In the genomic region with DNA sequence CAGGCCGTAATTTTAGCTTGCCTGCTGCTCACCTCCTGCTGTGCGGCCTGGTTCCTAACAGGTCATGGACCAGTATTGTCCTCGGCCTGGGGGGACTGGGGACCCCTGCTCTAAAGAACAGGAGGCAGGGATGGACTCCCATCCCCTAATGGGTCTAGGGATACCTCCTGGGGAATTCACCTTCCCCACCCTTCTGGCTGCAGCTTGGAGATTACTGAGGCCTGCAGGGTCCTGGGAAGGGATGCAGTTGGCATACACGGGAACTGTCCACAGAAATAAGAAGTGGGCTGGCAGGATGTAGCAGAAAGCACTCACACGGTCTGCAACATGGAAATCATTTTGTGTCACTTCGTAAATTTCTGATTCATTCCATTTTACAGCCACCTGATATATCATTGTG, we compare ENCODE assay signal across 14 cellular contexts.
A peak's percentile ranks its signal among the peaks of the same experiment; 100 is the strongest.
DNase-seq lines count a peak whose midpoint lies in the region; ATAC-seq and TF ChIP-seq lines count a peak whose summit lies in the region.
"Had no signal": no experiment of that assay in that cellular context is flagged by ENCODE, and none has a peak within 500 bp of the region (broad histone marks: within the 10 kb centered on the region; RNA-seq: fewer than 3 reads in every experiment).

No MANE protein-coding gene starts in this region.

- TF ChIP-seq CTCF in HEK293 (tag by site-specific recombination; IDR thresholded peaks at IDR 0.05): no peak
- TF ChIP-seq CTCF in sigmoid colon (IDR thresholded peaks at IDR 0.05): no peak

- H3K4me3 ChIP-seq in HEK293 (ENCODE audit: low read depth, low read length) (no peak overlapping the region), mesenchymal stem cell (ENCODE audit: insufficient read depth in 1 of 2, low read depth in 1 of 2, low read length in 2 of 2) (no peak overlapping the region), sigmoid colon (no peak overlapping the region)
- H3K4me3 ChIP-seq: HAP-1 had no signal

- H2BK12ac ChIP-seq in mesenchymal stem cell (ENCODE audit: low read length in 2 of 2): no peak overlapping the region

- no peak overlapping the region for H3K4me2 ChIP-seq in mesenchymal stem cell (ENCODE audit: low read length, poor library complexity, severe bottlenecking)

- TF ChIP-seq POLR2A in sigmoid colon (IDR thresholded peaks at IDR 0.05): no peak

- no peak overlapping the region for H3K23ac ChIP-seq in mesenchymal stem cell (ENCODE audit: low read length in 2 of 2)

- no peak for TF ChIP-seq EP300 in sigmoid colon (IDR thresholded peaks at IDR 0.05)

- no peak overlapping the region for H3K4ac ChIP-seq in mesenchymal stem cell (ENCODE audit: low read depth in 1 of 2, low read length in 2 of 2)

- H4K8ac ChIP-seq in mesenchymal stem cell (ENCODE audit: low read length): no peak overlapping the region

- no peaks in the 10 kb centered on the region for H3K36me3 ChIP-seq in HEK293 (ENCODE audit: control insufficient read depth in 2 of 2, insufficient read depth in 1 of 2, low read length in 2 of 2)
- H3K36me3 ChIP-seq in mesenchymal stem cell (ENCODE audit: control insufficient read depth in 1 of 2, insufficient read depth in 2 of 2, low read depth in 1 of 2, low read length in 2 of 2): no peaks in the 10 kb centered on the region
- no peaks in the 10 kb centered on the region for H3K36me3 ChIP-seq in sigmoid colon
- H3K36me3 ChIP-seq: HAP-1 had no signal

- WGBS in mesenchymal stem cell: 81% methylated on average over 5 of the region's 6 CpGs
- 80 to 89% methylated on average over 6 of the region's 6 CpGs for WGBS in sigmoid colon, 2 donors

- H3K14ac ChIP-seq in mesenchymal stem cell (ENCODE audit: low read length in 2 of 2): peak overlapping the region in 1 of 2 experiments; percentile 44

- no peak for ATAC-seq in GM19463 (IDR thresholded peaks at IDR 0.05; ENCODE audit: unreplicated experiment)

- no peaks in the 10 kb centered on the region for H3K79me1 ChIP-seq in mesenchymal stem cell (replicated peaks; ENCODE audit: low read length, poor library complexity, severe bottlenecking)

- POLR2A ChIA-PET in HEK293 (lab: Yijun Ruan, JAX): no interaction called here

- H2BK5ac ChIP-seq in mesenchymal stem cell (ENCODE audit: low read depth, low read length, poor library complexity, severe bottlenecking): no peak overlapping the region

- CTCF ChIA-PET in HEK293 (lab: Yijun Ruan, JAX): interaction anchor here (0.8 to 1.5 kb wide), 4 partner anchors 8 to 443 kb away, joined by 3 to 4 read pairs (median 4); no protein-coding TSS in a partner anchor

- no peak for DNase-seq in mesenchymal stem cell
- DNase-seq in sigmoid colon: peak; percentile 48
- no peak for DNase-seq in DMS114 treated with DMSO at 0.1 percent for 48 hours (lab: John Stamatoyannopoulos, UW; ENCODE audit: unreplicated experiment)
- DNase-seq in NCI-H146 treated with DMSO at 0.1 percent for 48 hours (lab: John Stamatoyannopoulos, UW; ENCODE audit: unreplicated experiment): no peak
- DNase-seq: CD4-positive, alpha-beta T cell; CD8-positive, alpha-beta memory T cell; DMS 273 treated with DMSO at 0.1 percent for 48 hours; DMS53; DMS79 treated with DMSO at 0.1 percent for 48 hours; GF-D8; GOT3 had no signal

- no peak overlapping the region for H3K9ac ChIP-seq in mesenchymal stem cell (ENCODE audit: low read length)

- no peak overlapping the region for H4K91ac ChIP-seq in mesenchymal stem cell (ENCODE audit: low read length)

- H3K9me3 ChIP-seq in HEK293 (ENCODE audit: control insufficient read depth, insufficient read depth, low read depth, low read length): no peaks in the 10 kb centered on the region
- peaks cover 16% of the 10 kb centered on the region for H3K9me3 ChIP-seq in mesenchymal stem cell (ENCODE audit: control insufficient read depth, low read length)
- peaks cover 7 to 13% (median 11%) of the 10 kb centered on the region in 4 donors for H3K9me3 ChIP-seq in sigmoid colon
- H3K9me3 ChIP-seq: HAP-1 had no signal

- no peak overlapping the region for H2BK15ac ChIP-seq in mesenchymal stem cell (ENCODE audit: low read depth, poor library complexity, severe bottlenecking)

- H3K18ac ChIP-seq in mesenchymal stem cell (ENCODE audit: low read depth in 1 of 2, low read length in 2 of 2): no peak overlapping the region

- peak overlapping the region; percentile 34 for H2AK5ac ChIP-seq in mesenchymal stem cell (ENCODE audit: low read length, severe bottlenecking)

- H3K4me1 ChIP-seq in HEK293 (ENCODE audit: control insufficient read depth, insufficient read depth, low read length) (no peaks in the 10 kb centered on the region), mesenchymal stem cell (ENCODE audit: control insufficient read depth, insufficient read depth, low read depth, low read length) (peaks cover 20% of the 10 kb centered on the region), sigmoid colon (no peaks in the 10 kb centered on the region)
- H3K4me1 ChIP-seq: HAP-1 had no signal

- no peak overlapping the region for H2AFZ ChIP-seq in mesenchymal stem cell (ENCODE audit: low read depth, low read length)

- H3K27me3 ChIP-seq in mesenchymal stem cell (ENCODE audit: control insufficient read depth in 1 of 2, insufficient read depth in 1 of 2, low read length in 2 of 2) (peaks cover 0 to 5% of the 10 kb centered on the region in 2 experiments), sigmoid colon (peaks cover 0 to 8% (median 0%) of the 10 kb centered on the region in 3 donors)

- intact Hi-C loops in sigmoid colon (cut with DNase I): no loop called here

- H2BK120ac ChIP-seq in mesenchymal stem cell (ENCODE audit: low read depth, low read length): no peak overlapping the region

- H3K27ac ChIP-seq in HEK293 (ENCODE audit: extremely low read depth, low read depth, low read length) (no peak overlapping the region), mesenchymal stem cell (ENCODE audit: low read length, poor library complexity, severe bottlenecking) (no peak overlapping the region), sigmoid colon (no peak overlapping the region)

TF ChIP-seq in HEK293, 187 proteins besides CTCF, POLR2A, EP300 and RAD21:
- TF ChIP-seq ZSCAN18 (tag by site-specific recombination; IDR thresholded peaks at IDR 0.05) (no peak), ZNF157 (tag by site-specific recombination; IDR thresholded peaks at IDR 0.05) (peak; percentile 99), SETDB1 (IDR thresholded peaks at IDR 0.05; ENCODE audit: insufficient read length, low read length) (peak; percentile 28)
